Comparison of ENCODE assay signal across 8 cellular contexts in genomic region chr2:187499941-187500532, GRCh38. TPM values are rescaled to one million over a fixed set of nuclear protein-coding genes. Genes with fewer than 3 reads are reported as not detected.
A peak's percentile ranks its signal among the peaks of the same experiment; 100 is the strongest.
DNase-seq lines count a peak whose midpoint lies in the region; ATAC-seq and TF ChIP-seq lines count a peak whose summit lies in the region.

No MANE protein-coding gene starts in this region.

- H3K4me3 Mint-ChIP-seq in Calu3 (ENCODE audit: low read depth, unreplicated experiment) = no peak overlapping the region
- H3K4me3 Mint-ChIP-seq in activated CD8-positive, alpha-beta memory T cell treated with anti-CD3 and anti-CD28 coated beads, Interleukin-2, amount 10 ng/mL, durations not matched to agents 7 days and 5 days = no peak overlapping the region
- no peak overlapping the region for H3K4me3 Mint-ChIP-seq in progenitor cell of endocrine pancreas (ENCODE audit: low read depth)

- H3K27ac Mint-ChIP-seq in Calu3 (ENCODE audit: unreplicated experiment) = no peak overlapping the region
- no peak overlapping the region for H3K27ac Mint-ChIP-seq in activated CD8-positive, alpha-beta memory T cell treated with anti-CD3 and anti-CD28 coated beads, Interleukin-2, amount 10 ng/mL, durations not matched to agents 7 days and 5 days
- no peak overlapping the region for H3K27ac Mint-ChIP-seq in progenitor cell of endocrine pancreas

- H3K36me3 Mint-ChIP-seq in Calu3 (ENCODE audit: insufficient read depth, unreplicated experiment) = peaks cover 16% of the 10 kb centered on the region
- no peaks in the 10 kb centered on the region for H3K36me3 Mint-ChIP-seq in activated CD8-positive, alpha-beta memory T cell treated with anti-CD3 and anti-CD28 coated beads, Interleukin-2, amount 10 ng/mL, durations not matched to agents 7 days and 5 days
- H3K36me3 Mint-ChIP-seq in progenitor cell of endocrine pancreas (ENCODE audit: insufficient read depth) = no peaks in the 10 kb centered on the region

- TF ChIP-seq CTCF in Calu3 (IDR thresholded peaks at IDR 0.05; ENCODE audit: unreplicated experiment) = peak; percentile 84
- peak; percentile 98 for TF ChIP-seq CTCF in progenitor cell of endocrine pancreas (IDR thresholded peaks at IDR 0.05; ENCODE audit: unreplicated experiment)

- intact Hi-C loops in Calu3 (cut with micrococcal nuclease; ENCODE audit: unreplicated experiment) = loop anchor here (1.0 to 2.0 kb wide), 5 partner anchors 44 to 1013 kb away; no protein-coding TSS in a partner anchor

- BruUV-seq in Calu3 (replicated peaks; lab: Mats Ljungman, UMichigan) = no TSS peak

- ATAC-seq in GM19395 (IDR thresholded peaks at IDR 0.05; ENCODE audit: unreplicated experiment) (peak; percentile 94), HG03280 (IDR thresholded peaks at IDR 0.05; ENCODE audit: unreplicated experiment) (peak; percentile 96)
- no peak for ATAC-seq in activated CD8-positive, alpha-beta memory T cell treated with anti-CD3 and anti-CD28 coated beads, Interleukin-2, amount 10 ng/mL, durations not matched to agents 7 days and 5 days

- H3K9me3 Mint-ChIP-seq in Calu3 (ENCODE audit: low read depth, unreplicated experiment) = no peaks in the 10 kb centered on the region
- H3K9me3 Mint-ChIP-seq in activated CD8-positive, alpha-beta memory T cell treated with anti-CD3 and anti-CD28 coated beads, Interleukin-2, amount 10 ng/mL, durations not matched to agents 7 days and 5 days (ENCODE audit: low read depth) = no peaks in the 10 kb centered on the region
- H3K9me3 Mint-ChIP-seq in progenitor cell of endocrine pancreas (ENCODE audit: low read depth) = no peaks in the 10 kb centered on the region

- H3K4me1 Mint-ChIP-seq in Calu3 (ENCODE audit: low read depth, unreplicated experiment) (peaks cover 39% of the 10 kb centered on the region), progenitor cell of endocrine pancreas (ENCODE audit: low read depth) (peaks cover 20% of the 10 kb centered on the region)
- no peaks in the 10 kb centered on the region for H3K4me1 Mint-ChIP-seq in activated CD8-positive, alpha-beta memory T cell treated with anti-CD3 and anti-CD28 coated beads, Interleukin-2, amount 10 ng/mL, durations not matched to agents 7 days and 5 days

- CTCF ChIA-PET in Calu3 (lab: Charles Lee) = interaction anchor here (0.5 to 5.3 kb wide), 15 partner anchors 34 to 637 kb away, joined by 3 to 85 read pairs (median 4); partner anchors contain the start of gene TFPI
- CTCF ChIA-PET in activated CD8-positive, alpha-beta memory T cell treated with anti-CD3 and anti-CD28 coated beads, Interleukin-2, amount 10 ng/mL, durations not matched to agents 7 days and 5 days (lab: Charles Lee) = interaction anchor here (0.9 to 1.6 kb wide), 8 partner anchors 24 to 345 kb away, joined by 3 to 18 read pairs (median 4); no protein-coding TSS in a partner anchor

- H3K27me3 Mint-ChIP-seq in Calu3 (ENCODE audit: unreplicated experiment) = no peaks in the 10 kb centered on the region
- H3K27me3 Mint-ChIP-seq in activated CD8-positive, alpha-beta memory T cell treated with anti-CD3 and anti-CD28 coated beads, Interleukin-2, amount 10 ng/mL, durations not matched to agents 7 days and 5 days = no peaks in the 10 kb centered on the region
- no peaks in the 10 kb centered on the region for H3K27me3 Mint-ChIP-seq in progenitor cell of endocrine pancreas

- peak; percentile 72 for DNase-seq in Calu3
- peak; percentile 46 to 72 for DNase-seq in NCI-H446 (lab: John Stamatoyannopoulos, UW)
- DNase-seq in activated CD8-positive, alpha-beta memory T cell treated with anti-CD3 and anti-CD28 coated beads, Interleukin-2, amount 10 ng/mL, durations not matched to agents 7 days and 5 days = peak; percentile 54
- DNase-seq in foreskin melanocyte = peak; percentile 37
- peak; percentile 45 for DNase-seq in progenitor cell of endocrine pancreas (ENCODE audit: low spot score, unreplicated experiment)
- DNase-seq in NCI-H187 treated with DMSO at 0.1 percent for 48 hours (lab: John Stamatoyannopoulos, UW) = no peak

RNA-seq across cellular contexts. Expression of gene CALCRL, which starts 52.0 kb away (rescaled TPM):
- total RNA-seq in Calu3 (2022) (0.99 and 1.5 TPM in 2 replicates), progenitor cell of endocrine pancreas (0.79 and 1.5 TPM in 2 replicates)
- total RNA-seq in activated CD8-positive, alpha-beta memory T cell treated with anti-CD3 and anti-CD28 coated beads, Interleukin-2, amount 10 ng/mL, durations not matched to agents 7 days and 5 days = under 1 TPM; 0.19 to 0.44 TPM

RNA-seq across cellular contexts. Expression of gene TFPI, which starts 54.2 kb away (rescaled TPM):
- total RNA-seq in Calu3 (2022) = 125 and 135 TPM in 2 replicates
- not detected for total RNA-seq in activated CD8-positive, alpha-beta memory T cell treated with anti-CD3 and anti-CD28 coated beads, Interleukin-2, amount 10 ng/mL, durations not matched to agents 7 days and 5 days
- 17.5 and 23.5 TPM in 2 replicates for total RNA-seq in progenitor cell of endocrine pancreas

Comparison
In these comparisons a context has a peak if more than half of its experiments do, and no peak if none do; other contexts are left out.
1. RNA of gene TFPI, which starts 54.2 kb away (total RNA-seq): 125 to 135 TPM in Calu3 and 17.5 to 23.5 TPM in progenitor cell of endocrine pancreas; not detected in activated CD8-positive, alpha-beta memory T cell treated with anti-CD3 and anti-CD28 coated beads, Interleukin-2, amount 10 ng/mL, durations not matched to agents 7 days and 5 days; every median in the first group is over 10 times any median in the second.